Comparison of ENCODE assay signal across 25 cellular contexts in the genomic region with DNA sequence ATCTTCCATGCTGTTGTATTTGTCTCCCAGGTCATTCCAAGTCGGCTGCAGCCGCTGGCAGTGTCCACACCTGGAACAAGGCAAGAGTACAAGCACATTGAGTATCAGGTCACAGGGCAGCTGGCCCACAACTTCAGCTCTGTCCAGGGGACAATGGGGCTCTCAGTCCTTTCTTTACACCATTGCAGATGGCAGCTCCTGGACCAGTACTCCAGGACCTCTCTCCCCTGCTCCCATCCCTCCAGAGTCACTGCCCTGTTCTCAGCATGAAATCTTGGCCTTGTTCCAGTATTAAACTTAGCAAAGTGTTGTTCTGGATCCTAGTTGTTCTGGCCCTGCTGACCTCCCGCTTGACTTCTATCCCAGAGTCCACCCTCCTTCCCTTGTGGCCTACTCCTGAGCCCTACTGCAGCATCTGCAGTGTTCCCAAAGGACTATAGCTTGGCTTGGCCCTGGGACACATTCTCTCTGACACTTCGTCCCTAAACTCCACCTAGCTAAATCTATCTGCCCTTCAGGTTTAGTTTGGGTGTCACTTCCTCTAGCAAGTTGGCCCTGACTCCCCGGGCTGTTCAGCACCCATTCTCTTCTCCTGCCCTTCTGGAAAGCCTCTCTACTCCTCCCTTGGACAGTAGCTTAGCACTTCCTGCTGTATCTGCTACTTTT. TPM values are rescaled to one million over a fixed set of nuclear protein-coding genes. Genes with fewer than 3 reads are reported as not detected.
DNase-seq lines count a peak whose midpoint lies in the region; ATAC-seq, FAIRE-seq and TF ChIP-seq lines count a peak whose summit lies in the region.
"Had no signal": no experiment of that assay in that cellular context is flagged by ENCODE, and none has a peak within 500 bp of the region (broad histone marks: within the 10 kb centered on the region; RNA-seq: fewer than 3 reads in every experiment).

No MANE protein-coding gene starts in this region.

- ATAC-seq in activated CD8-positive, alpha-beta memory T cell treated with anti-CD3 and anti-CD28 coated beads, Interleukin-2, amount 10 ng/mL, durations not matched to agents 7 days and 5 days, result no peak
- ATAC-seq in omental fat pad (ENCODE audit: low FRiP score) (no peak), HG03439 (IDR thresholded peaks at IDR 0.05; ENCODE audit: unreplicated experiment) (no peak)
- ATAC-seq: A549, body of pancreas, HCT116, lower lobe of right lung, T-cell had no signal

- no peaks in the 10 kb centered on the region for H3K9me3 Mint-ChIP-seq in activated CD8-positive, alpha-beta memory T cell treated with anti-CD3 and anti-CD28 coated beads, Interleukin-2, amount 10 ng/mL, durations not matched to agents 7 days and 5 days (ENCODE audit: low read depth)
- no peaks in the 10 kb centered on the region for H3K9me3 Mint-ChIP-seq in osteocyte (ENCODE audit: unreplicated experiment)
- H3K9me3 Mint-ChIP-seq: activated T-helper 1 cell treated with anti-CD3 and anti-CD28 coated beads, Interleukin-12 subunit alpha, Interleukin-12 subunit beta, Interleukin-2, Interleukin-4 antibody, amounts not matched to agents 30 ng/mL and 10 ng/mL and 1 ng/mL, durations not matched to agents 14 hours and 24 hours and 36 hours; endodermal cell; T-cell had no signal

- no peak overlapping the region for H3K4me3 Mint-ChIP-seq in activated CD8-positive, alpha-beta memory T cell treated with anti-CD3 and anti-CD28 coated beads, Interleukin-2, amount 10 ng/mL, durations not matched to agents 7 days and 5 days
- H3K4me3 Mint-ChIP-seq in osteocyte (ENCODE audit: unreplicated experiment), result no peak overlapping the region
- H3K4me3 Mint-ChIP-seq: activated naive CD8-positive, alpha-beta T cell; activated T-helper 1 cell treated with anti-CD3 and anti-CD28 coated beads, Interleukin-12 subunit alpha, Interleukin-12 subunit beta, Interleukin-2, Interleukin-4 antibody, amounts not matched to agents 30 ng/mL and 10 ng/mL and 1 ng/mL, durations not matched to agents 14 hours and 24 hours and 36 hours; endodermal cell; T-cell had no signal

- peaks cover 60% of the 10 kb centered on the region for H3K4me1 ChIP-seq in MM.1S (ENCODE audit: low read length)

- no peaks in the 10 kb centered on the region for H3K9me2 ChIP-seq in MM.1S (replicated peaks; ENCODE audit: insufficient read depth, low read length)

- H3K27me3 Mint-ChIP-seq in activated CD8-positive, alpha-beta memory T cell treated with anti-CD3 and anti-CD28 coated beads, Interleukin-2, amount 10 ng/mL, durations not matched to agents 7 days and 5 days, result no peaks in the 10 kb centered on the region
- H3K27me3 Mint-ChIP-seq in osteocyte (ENCODE audit: unreplicated experiment), result no peaks in the 10 kb centered on the region
- H3K27me3 Mint-ChIP-seq: activated naive CD8-positive, alpha-beta T cell; T-cell had no signal

- peaks cover 14% of the 10 kb centered on the region for H3K36me3 Mint-ChIP-seq in activated CD8-positive, alpha-beta memory T cell treated with anti-CD3 and anti-CD28 coated beads, Interleukin-2, amount 10 ng/mL, durations not matched to agents 7 days and 5 days
- H3K36me3 Mint-ChIP-seq in osteocyte (ENCODE audit: unreplicated experiment), result peaks cover 18% of the 10 kb centered on the region

- H3K4me1 Mint-ChIP-seq in activated CD8-positive, alpha-beta memory T cell treated with anti-CD3 and anti-CD28 coated beads, Interleukin-2, amount 10 ng/mL, durations not matched to agents 7 days and 5 days, result peaks cover 16% of the 10 kb centered on the region
- H3K4me1 Mint-ChIP-seq in osteocyte (ENCODE audit: unreplicated experiment), result peaks cover 25% of the 10 kb centered on the region

- peaks cover 100% of the 10 kb centered on the region for H3K79me2 ChIP-seq in MM.1S (ENCODE audit: low read length)

- no peak overlapping the region for H3K27ac Mint-ChIP-seq in activated CD8-positive, alpha-beta memory T cell treated with anti-CD3 and anti-CD28 coated beads, Interleukin-2, amount 10 ng/mL, durations not matched to agents 7 days and 5 days
- peak overlapping the region; percentile 25 for H3K27ac Mint-ChIP-seq in osteocyte (ENCODE audit: unreplicated experiment)
- H3K27ac Mint-ChIP-seq: activated naive CD8-positive, alpha-beta T cell; activated T-helper 1 cell treated with anti-CD3 and anti-CD28 coated beads, Interleukin-12 subunit alpha, Interleukin-12 subunit beta, Interleukin-2, Interleukin-4 antibody, amounts not matched to agents 30 ng/mL and 10 ng/mL and 1 ng/mL, durations not matched to agents 14 hours and 24 hours and 36 hours; endodermal cell; T-cell had no signal

- peak overlapping the region; percentile 100 for H3K4me2 ChIP-seq in MM.1S (ENCODE audit: low read depth, low read length)
- H3K4me2 ChIP-seq: A549 had no signal

- H2AFZ ChIP-seq in MM.1S (ENCODE audit: low read length), result no peak overlapping the region

- no peaks in the 10 kb centered on the region for H3K9me3 ChIP-seq in MM.1S (replicated peaks; ENCODE audit: insufficient read depth, low read length)
- H3K9me3 ChIP-seq: A549, body of pancreas, lower lobe of right lung, neutrophil, suprapubic skin had no signal

- H3K27ac ChIP-seq in MM.1S (ENCODE audit: low read length), result peak overlapping the region; percentile 100
- H3K27ac ChIP-seq: A549, lower lobe of right lung, neutrophil, suprapubic skin had no signal

- peak overlapping the region; percentile 100 for H3K9ac ChIP-seq in MM.1S (ENCODE audit: low read length)

- peak overlapping the region; percentile 94 for H3K4me3 ChIP-seq in MM.1S (ENCODE audit: low read length)
- H3K4me3 ChIP-seq: A549, body of pancreas, lower lobe of right lung, suprapubic skin had no signal

- peaks cover 66% of the 10 kb centered on the region for H3K36me3 ChIP-seq in MM.1S (replicated peaks; ENCODE audit: insufficient read depth, low read length)

- no peaks in the 10 kb centered on the region for H3K27me3 ChIP-seq in MM.1S (replicated peaks; ENCODE audit: insufficient read depth, low read length)
- H3K27me3 ChIP-seq: body of pancreas, suprapubic skin had no signal

- CTCF ChIA-PET in activated CD8-positive, alpha-beta memory T cell treated with anti-CD3 and anti-CD28 coated beads, Interleukin-2, amount 10 ng/mL, durations not matched to agents 7 days and 5 days (lab: Charles Lee), result no interaction called here

- peaks cover 100% of the 10 kb centered on the region for H3F3A ChIP-seq in MM.1S (ENCODE audit: insufficient read depth, low read length)

- DNase-seq in activated CD8-positive, alpha-beta memory T cell treated with anti-CD3 and anti-CD28 coated beads, Interleukin-2, amount 10 ng/mL, durations not matched to agents 7 days and 5 days, result peak; percentile 27
- DNase-seq in activated CD8-positive, alpha-beta memory T cell treated with anti-CD3 and anti-CD28 coated beads for 24 hours, result no peak
- DNase-seq in MM.1S (peak; percentile 40), dermis blood vessel endothelial cell (peak; percentile 24), osteocyte (ENCODE audit: extremely low spot score, unreplicated experiment) (no peak), urothelium cell line (ENCODE audit: low spot score) (no peak), omental fat pad (ENCODE audit: low spot score) (no peak)
- DNase-seq: EL, endodermal cell, lower lobe of right lung, NCI-H1417 treated with DMSO at 0.1 percent for 48 hours, NCI-H2171, NCI-H526 treated with DMSO at 0.1 percent for 48 hours, retina, SHP77 treated with DMSO at 0.1 percent for 48 hours, T-cell had no signal

- no peak for FAIRE-seq in urothelium cell line (lab: Jason Lieb, UNC)
- FAIRE-seq: A549, colon had no signal

- no peak for TF ChIP-seq CTCF in MM.1S (IDR thresholded peaks at IDR 0.05; ENCODE audit: low read length)
- TF ChIP-seq CTCF in osteocyte (IDR thresholded peaks at IDR 0.05), result no peak
- TF ChIP-seq CTCF in omental fat pad (IDR thresholded peaks at IDR 0.05), result no peak

- no peaks in the 10 kb centered on the region for H4K20me1 ChIP-seq in MM.1S (ENCODE audit: insufficient read depth, low read length)

RNA-seq across cellular contexts. Expression of a gene that starts 5.8 kb away (rescaled TPM):
- 10 to 100 TPM; 27.7 to 45.4 TPM for total RNA-seq in activated CD8-positive, alpha-beta memory T cell treated with anti-CD3 and anti-CD28 coated beads, Interleukin-2, amount 10 ng/mL, durations not matched to agents 7 days and 5 days
- total RNA-seq in dermis blood vessel endothelial cell, result 2,879 and 3,040 TPM in 2 replicates
- total RNA-seq in osteocyte, result 148 and 153 TPM in 2 replicates
- total RNA-seq in omental fat pad, result 100 to 1,000 TPM; 130 to 212 (median 182) TPM

Comparison
In these comparisons a context has a peak if more than half of its experiments do, and no peak if none do; other contexts are left out.
1. DNase-seq: peak in activated CD8-positive, alpha-beta memory T cell treated with anti-CD3 and anti-CD28 coated beads, Interleukin-2, amount 10 ng/mL, durations not matched to agents 7 days and 5 days (single experiment), MM.1S (single experiment) and dermis blood vessel endothelial cell (single experiment); none in activated CD8-positive, alpha-beta memory T cell treated with anti-CD3 and anti-CD28 coated beads for 24 hours (single experiment), osteocyte (single experiment), urothelium cell line (single experiment) and omental fat pad (single experiment).
2. RNA of a gene that starts 5.8 kb away (total RNA-seq): 2,879 to 3,040 TPM in dermis blood vessel endothelial cell; 130 to 212 TPM in omental fat pad, 148 to 153 TPM in osteocyte and 27.7 to 45.4 TPM in activated CD8-positive, alpha-beta memory T cell treated with anti-CD3 and anti-CD28 coated beads, Interleukin-2, amount 10 ng/mL, durations not matched to agents 7 days and 5 days; every median in the first group is over 10 times any median in the second.